Comparison of ENCODE assay signal across 9 cellular contexts in the genomic region with DNA sequence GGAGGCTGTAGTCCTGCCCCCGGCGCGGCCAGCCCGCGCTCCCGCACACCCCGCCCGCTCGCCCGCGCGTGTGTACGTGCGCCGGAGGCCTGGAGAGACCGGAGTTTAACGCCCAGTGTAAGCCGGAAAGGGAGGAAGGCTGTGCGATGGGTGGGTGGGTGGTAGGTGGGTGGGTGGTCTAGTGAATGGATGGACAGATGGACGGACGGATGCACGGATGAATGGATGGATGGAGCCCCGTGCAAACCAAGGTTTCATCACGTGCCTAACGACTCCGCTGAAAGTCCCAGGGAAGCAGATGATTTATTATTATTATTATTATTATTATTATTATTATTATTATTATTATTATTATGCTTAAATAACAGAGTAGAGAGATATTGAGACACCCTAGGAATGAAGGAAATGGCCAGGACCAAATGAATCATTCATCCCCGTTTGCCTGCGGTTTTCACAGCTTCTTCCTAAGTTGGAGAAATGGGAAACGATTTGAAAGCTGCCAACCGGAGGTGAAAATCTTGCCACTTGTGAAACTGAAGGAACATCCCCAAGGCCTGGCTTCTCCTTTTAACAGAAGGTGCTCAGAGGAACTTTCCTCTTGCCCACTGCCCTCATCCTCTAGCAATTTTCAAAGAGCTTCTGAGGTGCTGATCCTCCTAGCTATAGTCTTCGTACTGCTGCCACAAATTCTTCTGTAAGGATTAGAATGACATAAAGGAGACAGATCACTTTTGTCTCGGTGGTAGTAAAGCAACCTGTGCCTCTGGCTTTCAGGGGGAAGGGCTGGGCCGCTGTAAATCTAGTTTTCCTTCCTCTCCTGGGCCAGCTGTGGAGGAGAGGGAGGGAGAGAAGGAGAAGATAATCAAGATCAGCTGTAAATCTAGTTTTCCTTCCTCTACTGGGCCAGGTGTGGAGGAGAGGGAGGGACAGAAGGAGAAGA. TPM values are rescaled to one million over a fixed set of nuclear protein-coding genes. Genes with fewer than 3 reads are reported as not detected.
A peak's percentile ranks its signal among the peaks of the same experiment; 100 is the strongest.
DNase-seq lines count a peak whose midpoint lies in the region; ATAC-seq and TF ChIP-seq lines count a peak whose summit lies in the region.
"Had no signal": no experiment of that assay in that cellular context is flagged by ENCODE, and none has a peak within 500 bp of the region (broad histone marks: within the 10 kb centered on the region; RNA-seq: fewer than 3 reads in every experiment).

No MANE protein-coding gene starts in this region.

- H3K4me1 ChIP-seq in thyroid gland: peaks cover 0 to 4% of the 10 kb centered on the region in 2 donors

- no peak for TF ChIP-seq POLR2A in thyroid gland (IDR thresholded peaks at IDR 0.05)

- peak overlapping the region; percentile 12 for H3K27ac Mint-ChIP-seq in nephron progenitor cell

- ATAC-seq in HG03565 (IDR thresholded peaks at IDR 0.05; ENCODE audit: unreplicated experiment): no peak

- intact Hi-C loops in thyroid gland (cut with DNase I): no loop called here

- TF ChIP-seq CTCF in coronary artery (IDR thresholded peaks at IDR 0.05): no peak
- TF ChIP-seq CTCF in nephron progenitor cell (IDR thresholded peaks at IDR 0.05): no peak
- no peak for TF ChIP-seq CTCF in thyroid gland (IDR thresholded peaks at IDR 0.05)

- H3K36me3 Mint-ChIP-seq in nephron progenitor cell (ENCODE audit: low read depth): no peaks in the 10 kb centered on the region

- no peaks in the 10 kb centered on the region for H3K9me3 Mint-ChIP-seq in nephron progenitor cell
- H3K9me3 Mint-ChIP-seq: activated T-cell treated with anti-CD3 and anti-CD28 coated beads, Interleukin-2, amount 50 U/mL, for 4 hours had no signal

- H3K4me3 ChIP-seq in coronary artery (peak overlapping the region; percentile 73), thyroid gland (replicated peaks in 1 of 3) (peak overlapping the region in 1 of 3 donors; percentile 28)

- H3K9me3 ChIP-seq in thyroid gland: no peaks in the 10 kb centered on the region

- peak overlapping the region; percentile 79 for H3K4me3 Mint-ChIP-seq in nephron progenitor cell
- H3K4me3 Mint-ChIP-seq: activated T-cell treated with anti-CD3 and anti-CD28 coated beads, Interleukin-2, amount 50 U/mL, for 4 hours had no signal

- 13% methylated on average over 26 to 27 of the region's 33 CpGs for WGBS in thyroid gland, 2 donors

- no peaks in the 10 kb centered on the region for H3K36me3 ChIP-seq in thyroid gland

- H3K4me1 Mint-ChIP-seq in nephron progenitor cell: peaks cover 17% of the 10 kb centered on the region

- H3K27me3 Mint-ChIP-seq in nephron progenitor cell (ENCODE audit: low read depth, poor library complexity): peaks cover 51% of the 10 kb centered on the region

- DNase-seq in Ammon's horn (ENCODE audit: low spot score): peak; percentile 5
- DNase-seq in HT1080 (ENCODE audit: low read depth): peak; percentile 60
- no peak for DNase-seq in coronary artery (ENCODE audit: low spot score)
- DNase-seq in nephron progenitor cell: peak; percentile 9
- no peak for DNase-seq in thyroid gland
- no peak for DNase-seq in hepatic stellate cell (ENCODE audit: low spot score)
- DNase-seq in islet precursor cell: no peak
- DNase-seq: activated T-cell treated with anti-CD3 and anti-CD28 coated beads, Interleukin-2, amount 50 U/mL, for 4 hours had no signal

- H3K27me3 ChIP-seq in thyroid gland: no peaks in the 10 kb centered on the region

- H3K27ac ChIP-seq in coronary artery: no peak overlapping the region
- H3K27ac ChIP-seq in thyroid gland: no peak overlapping the region

RNA-seq across cellular contexts. Expression of gene RGS7, which starts 0.6 kb away (rescaled TPM):
- total RNA-seq in HT1080 (2014; rRNA removed; shearing (Covaris generic)): 1.8 and 2.1 TPM in 2 replicates
- polyA plus RNA-seq in HT1080 (2015; cell fraction: cytosol; rRNA removed): 0.95 and 1.1 TPM in 2 replicates
- polyA plus RNA-seq in HT1080 (2015; cell fraction: nucleus; rRNA removed): 0.45 and 0.93 TPM in 2 replicates
- total RNA-seq in thyroid gland: under 1 TPM in 1 of 4 donors, not detected in 3; 0.39 TPM
- total RNA-seq: activated T-cell treated with anti-CD3 and anti-CD28 coated beads, Interleukin-2, amount 50 U/mL, for 4 hours had no signal

Comparison
In these comparisons a context has a peak if more than half of its experiments do, and no peak if none do; other contexts are left out.
1. DNase-seq: peak in Ammon's horn (single experiment), HT1080 (single experiment) and nephron progenitor cell (single experiment); none in coronary artery (single experiment), thyroid gland (0 of 2), hepatic stellate cell (single experiment) and islet precursor cell (single experiment).